22 cellular contexts compared by ENCODE assay signal in genomic region chr7:483656-484364, GRCh38.
"Had no signal": no experiment of that assay in that cellular context is flagged by ENCODE, and none has a peak within 500 bp of the region (broad histone marks: within the 10 kb centered on the region; RNA-seq: fewer than 3 reads in every experiment).

No MANE protein-coding gene starts in this region.

- DNase-seq: activated CD4-positive, alpha-beta memory T cell treated with anti-CD3 and anti-CD28 coated beads, Interleukin-2, amount 10 ng/mL, durations not matched to agents 7 days and 5 days; activated CD4-positive, alpha-beta T cell treated with anti-CD3 and anti-CD28 coated beads for 36 hours; activated naive CD4-positive, alpha-beta T cell treated with Interleukin-2 at 50 U/mL for 16 hours; activated naive CD8-positive, alpha-beta T cell treated with anti-CD3 and anti-CD28 coated beads, Interleukin-2, amount 10 ng/mL, durations not matched to agents 7 days and 5 days; activated T-cell treated with anti-CD3 and anti-CD28 coated beads, Interleukin-2, amount 50 U/mL, for 1 hour; central memory CD4-positive, alpha-beta T cell; colonic mucosa; endodermal cell; foreskin fibroblast; hippocampal formation; mammary epithelial cell; stimulated activated CD4-positive, alpha-beta T cell treated with anti-CD3 and anti-CD28 coated beads, Interleukin-2, amount 100 ng/mL, for 24 hours; stimulated activated naive CD8-positive, alpha-beta T cell treated with anti-CD3 and anti-CD28 coated beads, Interleukin-15, Interleukin-2, amounts not matched to agents 100 U/mL and 50 U/mL, for 24 hours; substantia nigra had no signal

- H3K9me3 Mint-ChIP-seq: endodermal cell had no signal

- H3K36me3 ChIP-seq: colonic mucosa, tibial nerve, vagina had no signal

- H3K27ac ChIP-seq: colonic mucosa, epithelial cell of prostate, parathyroid adenoma, tibial nerve, vagina had no signal

- H3K36me3 Mint-ChIP-seq: activated naive CD8-positive, alpha-beta T cell treated with anti-CD3 and anti-CD28 coated beads, Interleukin-2, amount 10 ng/mL, durations not matched to agents 7 days and 5 days; brain had no signal

- H3K4me1 Mint-ChIP-seq: activated CD4-positive, alpha-beta memory T cell treated with anti-CD3 and anti-CD28 coated beads, Interleukin-2, amount 10 ng/mL, durations not matched to agents 7 days and 5 days; activated CD4-positive, alpha-beta T cell treated with anti-CD3 and anti-CD28 coated beads for 36 hours; activated naive CD8-positive, alpha-beta T cell treated with anti-CD3 and anti-CD28 coated beads, Interleukin-2, amount 10 ng/mL, durations not matched to agents 7 days and 5 days; activated T-helper 17 cell treated with anti-CD3 and anti-CD28 coated beads, Interleukin-2, amount 50 U/mL, for 72 hours had no signal

- H3K4me3 Mint-ChIP-seq: activated CD4-positive, alpha-beta memory T cell treated with anti-CD3 and anti-CD28 coated beads, Interleukin-2, amount 10 ng/mL, durations not matched to agents 7 days and 5 days; activated CD4-positive, alpha-beta T cell treated with anti-CD3 and anti-CD28 coated beads for 36 hours; activated naive CD8-positive, alpha-beta T cell treated with anti-CD3 and anti-CD28 coated beads, Interleukin-2, amount 10 ng/mL, durations not matched to agents 7 days and 5 days; activated T-helper 17 cell treated with anti-CD3 and anti-CD28 coated beads, Interleukin-2, amount 50 U/mL, for 72 hours; endodermal cell; WTC11 had no signal

- ATAC-seq: activated CD4-positive, alpha-beta T cell treated with anti-CD3 and anti-CD28 coated beads for 36 hours; activated T-helper 17 cell treated with anti-CD3 and anti-CD28 coated beads, Interleukin-2, amount 50 U/mL, for 72 hours; left lobe of liver; stimulated activated naive CD8-positive, alpha-beta T cell treated with anti-CD3 and anti-CD28 coated beads, Interleukin-15, Interleukin-2, amounts not matched to agents 100 U/mL and 50 U/mL, for 24 hours had no signal

- H3K4me3 ChIP-seq: colonic mucosa, tibial nerve, vagina had no signal

- H3K27me3 ChIP-seq: colonic mucosa, vagina had no signal

- H3K4me1 ChIP-seq: colonic mucosa, tibial nerve had no signal

- H3K9me3 ChIP-seq: colonic mucosa, tibial nerve, vagina had no signal

- H3K27ac Mint-ChIP-seq: activated CD4-positive, alpha-beta memory T cell treated with anti-CD3 and anti-CD28 coated beads, Interleukin-2, amount 10 ng/mL, durations not matched to agents 7 days and 5 days; activated CD4-positive, alpha-beta T cell treated with anti-CD3 and anti-CD28 coated beads for 36 hours; activated naive CD8-positive, alpha-beta T cell treated with anti-CD3 and anti-CD28 coated beads, Interleukin-2, amount 10 ng/mL, durations not matched to agents 7 days and 5 days; activated T-helper 17 cell treated with anti-CD3 and anti-CD28 coated beads, Interleukin-2, amount 50 U/mL, for 72 hours; endodermal cell; WTC11 had no signal
